In genomic region chr1:230798187-230798484, GRCh38 we compare ENCODE assay signal across 15 cellular contexts. TPM values are rescaled to one million over a fixed set of nuclear protein-coding genes. Genes with fewer than 3 reads are reported as not detected.
DNase-seq lines count a peak whose midpoint lies in the region; ATAC-seq, FAIRE-seq and TF ChIP-seq lines count a peak whose summit lies in the region.
"Had no signal": no experiment of that assay in that cellular context is flagged by ENCODE, and none has a peak within 500 bp of the region (broad histone marks: within the 10 kb centered on the region; RNA-seq: fewer than 3 reads in every experiment).

No MANE protein-coding gene starts in this region.

- H3K4me3 ChIP-seq in HepG2 (replicated peaks in 1 of 3; ENCODE audit: insufficient read depth in 1 of 3, low read depth in 2 of 3, low read length in 3 of 3): no peak overlapping the region; a peak in 1 of 6 replicates
- H3K4me3 ChIP-seq: BLaER1 treated with 17β-estradiol and CSF1 and Interleukin-3, amounts not matched to agents 10 nM and 100 nM; testis had no signal

- peaks cover 18% of the 10 kb centered on the region for H3K4me1 Mint-ChIP-seq in type B pancreatic cell (ENCODE audit: unreplicated experiment)

- in situ Hi-C loops in HepG2 (cut with HindIII; ENCODE audit: extremely low pct_ligation_motif_present, low pct_unique_long_range_greater_than_20kb): loop anchor here (25.0 kb wide), 1 partner anchor 414 kb away; no protein-coding TSS in a partner anchor

- no peak for TF ChIP-seq CTCF in HepG2 (CRISPR knock-in tag; IDR thresholded peaks at IDR 0.05)
- TF ChIP-seq CTCF in type B pancreatic cell (conservative IDR thresholded peaks at IDR 0.05): peak; percentile 22

- H3K4me1 ChIP-seq in HepG2 (ENCODE audit: insufficient read depth, low read length): peaks cover 22% of the 10 kb centered on the region
- H3K4me1 ChIP-seq: testis had no signal

- H4K20me1 ChIP-seq in HepG2 (ENCODE audit: insufficient read depth, low read length): no peaks in the 10 kb centered on the region
- H4K20me1 ChIP-seq: BLaER1 treated with 17β-estradiol and CSF1 and Interleukin-3, amounts not matched to agents 10 nM and 100 nM had no signal

- CTCF ChIA-PET in HepG2 (lab: Yijun Ruan, JAX; ENCODE audit: low intra/inter-chr PET ratio, low total read pairs): interaction anchor here (1.6 to 2.4 kb wide), 5 partner anchors 120 to 413 kb away, joined by 6 to 14 read pairs (median 10); partner anchors contain the start of genes ARV1 and TTC13

- peak; percentile 71 for ATAC-seq in HepG2
- no peak for ATAC-seq in GM19324 (IDR thresholded peaks at IDR 0.05; ENCODE audit: low FRiP score, unreplicated experiment)
- ATAC-seq in HG02623 (IDR thresholded peaks at IDR 0.05; ENCODE audit: unreplicated experiment): no peak

- no peaks in the 10 kb centered on the region for H3K79me2 ChIP-seq in HepG2 (ENCODE audit: insufficient read depth, low read length)

- 0 out of 2 replicates have a peak, but pooled peaks have one; percentile 7 for TF ChIP-seq RAD21 in HepG2 (CRISPR knock-in tag; IDR thresholded peaks at IDR 0.05)

- no peaks in the 10 kb centered on the region for H3K27me3 Mint-ChIP-seq in type B pancreatic cell

- BruUV-seq in HepG2 (replicated peaks; lab: Mats Ljungman, UMichigan): no TSS peak

- TF ChIP-seq EP300 in HepG2 (IDR thresholded peaks at IDR 0.05; ENCODE audit: low read depth in 2 of 2, low read length in 2 of 2) (no peak), HepG2 (CRISPR knock-in tag; IDR thresholded peaks at IDR 0.05; ENCODE audit: borderline replicate concordance) (no peak)

- DNase-seq in NCI-H1694 (lab: John Stamatoyannopoulos, UW): peak; percentile 50
- DNase-seq in NCI-H1694 treated with DMSO at 0.1 percent for 48 hours (lab: John Stamatoyannopoulos, UW): no peak
- no peak for DNase-seq in HepG2 (ENCODE audit: low spot score)
- no peak for DNase-seq in type B pancreatic cell (ENCODE audit: extremely low spot score, unreplicated experiment)
- DNase-seq in NCI-H774 (lab: John Stamatoyannopoulos, UW): no peak
- DNase-seq: NCI-H1105 treated with DMSO at 0.1 percent for 48 hours, SHP77 treated with DMSO at 0.1 percent for 48 hours had no signal

- no peak overlapping the region for H2AFZ ChIP-seq in HepG2 (ENCODE audit: low read length)

- H3K9ac ChIP-seq in HepG2 (ENCODE audit: insufficient read depth, low read depth, low read length): no peak overlapping the region
- H3K9ac ChIP-seq: BLaER1 treated with 17β-estradiol and CSF1 and Interleukin-3, amounts not matched to agents 10 nM and 100 nM had no signal

- POLR2A ChIA-PET in HepG2 (lab: Yijun Ruan, JAX): no interaction called here

- H3K9me3 Mint-ChIP-seq in type B pancreatic cell: no peaks in the 10 kb centered on the region
- H3K9me3 Mint-ChIP-seq: activated T-helper 2 cell treated with anti-CD3 and anti-CD28 coated beads, Interferon-gamma antibody, Interleukin-2, Interleukin-4, amounts not matched to agents 10 μg/mL and 5 μg/mL and 100 μg/mL, durations not matched to agents 14 hours and 24 hours and 36 hours had no signal

- FAIRE-seq in HepG2 (lab: Jason Lieb, UNC): no peak
- FAIRE-seq: colon had no signal

- no peak for TF ChIP-seq POLR2A in HepG2 (IDR thresholded peaks at IDR 0.05; ENCODE audit: insufficient read depth in 1 of 2, low read depth in 2 of 2, low read length in 2 of 2)

- 61% methylated on average over 2 of the region's 2 CpGs for WGBS in HepG2 (ENCODE audit: low lambda C conversion rate)

- peak overlapping the region; percentile 51 for H3K4me2 ChIP-seq in HepG2 (ENCODE audit: low read depth, low read length)

- H3K27ac ChIP-seq in cingulate gyrus (ENCODE audit: low read depth, low read length): peak overlapping the region; percentile 87
- H3K27ac ChIP-seq in HepG2 (ENCODE audit: extremely low read length, insufficient read depth, low read length): no peak overlapping the region
- H3K27ac ChIP-seq: BLaER1 treated with 17β-estradiol and CSF1 and Interleukin-3, amounts not matched to agents 10 nM and 100 nM; HL-60; testis had no signal

- intact Hi-C loops in HepG2 (cut with micrococcal nuclease; ENCODE audit: unreplicated experiment): loop anchor here (1.0 to 5.0 kb wide), 4 partner anchors 119 to 413 kb away; partner anchors contain the start of gene ARV1

- no peak overlapping the region for H3K4me3 Mint-ChIP-seq in type B pancreatic cell

- no peaks in the 10 kb centered on the region for H3K36me3 ChIP-seq in HepG2 (replicated peaks in 1 of 2; ENCODE audit: control insufficient read depth in 1 of 2, insufficient read depth in 2 of 2, low read length in 2 of 2)
- H3K36me3 ChIP-seq: BLaER1 treated with 17β-estradiol and CSF1 and Interleukin-3, amounts not matched to agents 10 nM and 100 nM had no signal

- H3K9me3 ChIP-seq in HepG2 (ENCODE audit: low read length): no peaks in the 10 kb centered on the region
- H3K9me3 ChIP-seq: BLaER1 treated with 17β-estradiol and CSF1 and Interleukin-3, amounts not matched to agents 10 nM and 100 nM; testis had no signal

- peaks cover 0 to 10% of the 10 kb centered on the region in 2 experiments; a peak in 1 of 5 replicates for H3K27me3 ChIP-seq in HepG2 (ENCODE audit: control insufficient read depth in 1 of 2, insufficient read depth in 2 of 2, low read length in 2 of 2)
- H3K27me3 ChIP-seq: BLaER1 treated with 17β-estradiol and CSF1 and Interleukin-3, amounts not matched to agents 10 nM and 100 nM; testis had no signal

- peak overlapping the region; percentile 21 for H3K27ac Mint-ChIP-seq in type B pancreatic cell
- H3K27ac Mint-ChIP-seq: activated T-helper 2 cell treated with anti-CD3 and anti-CD28 coated beads, Interferon-gamma antibody, Interleukin-2, Interleukin-4, amounts not matched to agents 10 μg/mL and 5 μg/mL and 100 μg/mL, durations not matched to agents 14 hours and 24 hours and 36 hours had no signal

- H3K36me3 Mint-ChIP-seq in type B pancreatic cell: no peaks in the 10 kb centered on the region

TF ChIP-seq in HepG2, 621 proteins besides CTCF, POLR2A, EP300 and RAD21 (continues in another document):
- TF ChIP-seq PAX8 (CRISPR knock-in tag; IDR thresholded peaks at IDR 0.05; ENCODE audit: borderline replicate concordance): no peak
- no peak for TF ChIP-seq SRY (CRISPR knock-in tag; IDR thresholded peaks at IDR 0.05)
- TF ChIP-seq ZBTB14 (CRISPR knock-in tag; IDR thresholded peaks at IDR 0.05): no peak
- TF ChIP-seq ZNF784 (CRISPR knock-in tag; IDR thresholded peaks at IDR 0.05; ENCODE audit: borderline replicate concordance): no peak
- TF ChIP-seq ZSCAN20 (CRISPR knock-in tag; IDR thresholded peaks at IDR 0.05; ENCODE audit: borderline replicate concordance): no peak
- no peak for TF ChIP-seq THAP8 (CRISPR knock-in tag; IDR thresholded peaks at IDR 0.05; ENCODE audit: borderline replicate concordance)

RNA-seq across cellular contexts. Expression of gene CAPN9, which starts 50.9 kb away (rescaled TPM):
- 0.17 and 0.31 TPM in 2 replicates for total RNA-seq in HepG2 (2016; rRNA removed; fragmentation: Illumina TruSeq; extraction: Trizol)
- total RNA-seq in HepG2 (2016; cell fraction: cytosol; rRNA removed; fragmentation: Illumina TruSeq; extraction: Trizol; ENCODE audit: low read depth): not detected in 2 replicates
- 0.09 and 0.16 TPM in 2 replicates for total RNA-seq in HepG2 (2016; cell fraction: insoluble cytoplasmic fraction; rRNA removed; fragmentation: Illumina TruSeq; extraction: Trizol)
- total RNA-seq in HepG2 (2016; cell fraction: membrane; rRNA removed; fragmentation: Illumina TruSeq; extraction: Trizol): not detected in 2 replicates
- not detected in 2 replicates for total RNA-seq in HepG2 (2016; cell fraction: nucleus; rRNA removed; fragmentation: Illumina TruSeq; extraction: Trizol)
- 0.04 and 0.10 TPM in 2 replicates for polyA plus RNA-seq in HepG2 (2011; rRNA removed)
- polyA plus RNA-seq in HepG2 (2011; cell fraction: cytosol; rRNA removed): 0.06 and 0.11 TPM in 2 replicates
- 0.19 TPM in 1 of 2 replicates, not detected in the other for polyA plus RNA-seq in HepG2 (2011; cell fraction: nucleus; rRNA removed)
- 0.09 TPM in 1 of 2 replicates, not detected in the other for polyA plus RNA-seq in HepG2 (2012)
- 0.26 TPM in 1 of 2 replicates, not detected in the other for polyA plus RNA-seq in HepG2 (2016; cell fraction: cytosol; fragmentation: Illumina TruSeq; extraction: Trizol; ENCODE audit: low read depth)
- not detected in 2 replicates for polyA plus RNA-seq in HepG2 (2016; cell fraction: insoluble cytoplasmic fraction; fragmentation: Illumina TruSeq; extraction: Trizol; ENCODE audit: low read depth)
- 0.06 TPM in 1 of 2 replicates, not detected in the other for polyA plus RNA-seq in HepG2 (2016; cell fraction: membrane; fragmentation: Illumina TruSeq; extraction: Trizol; ENCODE audit: low read depth)
- 0.21 TPM in 1 of 2 replicates, not detected in the other for polyA plus RNA-seq in HepG2 (2016; cell fraction: nucleus; fragmentation: Illumina TruSeq; extraction: Trizol; ENCODE audit: insufficient read depth, low read depth)
- polyA minus RNA-seq in HepG2 (2011; rRNA and poly(A)+ RNA removed; ENCODE audit: low replicate concordance): 0.12 TPM in 1 of 2 replicates, not detected in the other
- not detected in 2 replicates for polyA minus RNA-seq in HepG2 (2011; cell fraction: cytosol; rRNA and poly(A)+ RNA removed)
- polyA minus RNA-seq in HepG2 (2011; cell fraction: nucleus; rRNA and poly(A)+ RNA removed): not detected in 2 replicates
- total RNA-seq in type B pancreatic cell (ENCODE audit: low replicate concordance): 0.72 and 1.1 TPM in 2 replicates
- total RNA-seq: activated T-helper 2 cell treated with anti-CD3 and anti-CD28 coated beads, Interferon-gamma antibody, Interleukin-2, Interleukin-4, amounts not matched to agents 10 μg/mL and 5 μg/mL and 100 μg/mL, durations not matched to agents 14 hours and 24 hours and 36 hours had no signal
